Comparison of ENCODE assay signal across 1 cellular context in genomic region chr6:6861995-6862394, GRCh38.
TF ChIP-seq lines count a peak whose summit lies in the region.

No MANE protein-coding gene starts in this region.

TF ChIP-seq in K562, 482 proteins besides CTCF, POLR2A, EP300 and RAD21 (continued from another document):
- TF ChIP-seq ZBTB26 (CRISPR knock-in tag; IDR thresholded peaks at IDR 0.05) (no peak), RBM15 (IDR thresholded peaks at IDR 0.05; ENCODE audit: insufficient read depth, low read length) (no peak), SMARCA5 (IDR thresholded peaks at IDR 0.05) (peak; percentile 86), FUS (optimal IDR thresholded peaks at IDR 0.05; ENCODE audit: low read depth, low read length) (no peak), RREB1 (CRISPR knock-in tag; IDR thresholded peaks at IDR 0.05) (no peak), PHB2 (IDR thresholded peaks at IDR 0.05; ENCODE audit: low read depth) (no peak), POLR2B (IDR thresholded peaks at IDR 0.05; ENCODE audit: low read depth, partially characterized antibody) (no peak), KDM1A (IDR thresholded peaks at IDR 0.05) (peak; percentile 86 to 91), FOXA3 (CRISPR knock-in tag; conservative IDR thresholded peaks at IDR 0.05 in 1 of 2, IDR thresholded peaks at IDR 0.05 in 1 of 2) (no peak), THAP7 (CRISPR knock-in tag; IDR thresholded peaks at IDR 0.05) (no peak), CBX3 (IDR thresholded peaks at IDR 0.05; ENCODE audit: borderline replicate concordance in 1 of 2, low read length in 2 of 2) (peak in 1 of 2 experiments; percentile 74; a peak in 1 of 3 replicates), HDAC2 (IDR thresholded peaks at IDR 0.05) (peak; percentile 74), TEAD4 (IDR thresholded peaks at IDR 0.05; ENCODE audit: low read length) (no peak), TEAD4 (CRISPR knock-in tag; IDR thresholded peaks at IDR 0.05; ENCODE audit: borderline replicate concordance) (no peak), BACH1 (tag; IDR thresholded peaks at IDR 0.05) (no peak), STAG1 (CRISPR knock-in tag; IDR thresholded peaks at IDR 0.05; ENCODE audit: borderline replicate concordance) (no peak), E2F4 (CRISPR knock-in tag; IDR thresholded peaks at IDR 0.05; ENCODE audit: low read depth) (no peak), RCOR1 (IDR thresholded peaks at IDR 0.05; ENCODE audit: borderline replicate concordance in 1 of 2, low read depth in 2 of 2, low read length in 2 of 2) (peak; percentile 48 to 80; a peak in 3 of 4 replicates), TFAP4 (CRISPR knock-in tag; IDR thresholded peaks at IDR 0.05; ENCODE audit: borderline replicate concordance) (no peak), ZBTB49 (CRISPR knock-in tag; IDR thresholded peaks at IDR 0.05; ENCODE audit: borderline replicate concordance) (no peak), SNIP1 (IDR thresholded peaks at IDR 0.05; ENCODE audit: low read depth) (no peak), ZNF717 (CRISPR knock-in tag; IDR thresholded peaks at IDR 0.05) (no peak), AFF4 (CRISPR knock-in tag; IDR thresholded peaks at IDR 0.05) (no peak), ZNF24 (IDR thresholded peaks at IDR 0.05) (peak; percentile 24; the same call in 1 of the 2 replicates), ZNF263 (CRISPR knock-in tag; IDR thresholded peaks at IDR 0.05; ENCODE audit: borderline replicate concordance) (0 out of 2 replicates have a peak, but pooled peaks have one; percentile 67), ADNP (tag; IDR thresholded peaks at IDR 0.05) (peak; percentile 95), SMC3 (conservative IDR thresholded peaks at IDR 0.05; ENCODE audit: insufficient read depth, low read depth, low read length) (no peak), PHF20 (IDR thresholded peaks at IDR 0.05; ENCODE audit: partially characterized antibody) (peak; percentile 31), POLR3A (IDR thresholded peaks at IDR 0.05; ENCODE audit: borderline replicate concordance, extremely low read depth, insufficient read depth, insufficient read length) (no peak), RBM17 (IDR thresholded peaks at IDR 0.05; ENCODE audit: borderline replicate concordance, low read depth, low read length) (no peak), PTBP1 (IDR thresholded peaks at IDR 0.05; ENCODE audit: low read depth, low read length) (peak; percentile 65; the same call in 1 of the 2 replicates), BCOR (IDR thresholded peaks at IDR 0.05) (peak; percentile 99), SAFB (IDR thresholded peaks at IDR 0.05; ENCODE audit: borderline replicate concordance, low read depth, low read length) (no peak), NRF1 (conservative IDR thresholded peaks at IDR 0.05 in 1 of 2, IDR thresholded peaks at IDR 0.05 in 1 of 2) (no peak), CHD4 (IDR thresholded peaks at IDR 0.05; ENCODE audit: insufficient read depth, insufficient replicate concordance, low read depth, low read length, poor library complexity, severe bottlenecking) (peak; percentile 94), RBM25 (IDR thresholded peaks at IDR 0.05; ENCODE audit: low read depth, low read length, severe bottlenecking) (peak; percentile 98), JUND (IDR thresholded peaks at IDR 0.05; ENCODE audit: borderline replicate concordance, low read depth, low read length) (no peak), JUND (tag; IDR thresholded peaks at IDR 0.05; ENCODE audit: borderline replicate concordance, low read depth, low read length) (no peak), BCL6 (CRISPR knock-in tag; IDR thresholded peaks at IDR 0.05) (no peak), HMG20A (CRISPR knock-in tag; conservative IDR thresholded peaks at IDR 0.05) (no peak), ZNF41 (CRISPR knock-in tag; conservative IDR thresholded peaks at IDR 0.05) (no peak), EWSR1 (IDR thresholded peaks at IDR 0.05; ENCODE audit: borderline replicate concordance, low read depth, partially characterized antibody) (no peak)
